In genomic region chr6:28250747-28251146, GRCh38 we compare ENCODE assay signal across 10 cellular contexts. TPM values are rescaled to one million over a fixed set of nuclear protein-coding genes. Genes with fewer than 3 reads are reported as not detected.
DNase-seq lines count a peak whose midpoint lies in the region; ATAC-seq, FAIRE-seq and TF ChIP-seq lines count a peak whose summit lies in the region.
"Had no signal": no experiment of that assay in that cellular context is flagged by ENCODE, and none has a peak within 500 bp of the region (broad histone marks: within the 10 kb centered on the region; RNA-seq: fewer than 3 reads in every experiment).

No MANE protein-coding gene starts in this region.

- no peak for DNase-seq in activated naive CD4-positive, alpha-beta T cell treated with anti-CD3 and anti-CD28 coated beads for 36 hours
- DNase-seq in activated naive CD4-positive, alpha-beta T cell treated with Interleukin-2 at 50 U/mL for 16 hours = no peak
- no peak for DNase-seq in keratinocyte (ENCODE audit: low read depth, low spot score)
- DNase-seq in thoracic aorta (ENCODE audit: low spot score) = no peak
- DNase-seq in SIG-M5 treated with dmso at 0.1 percent for 504 hours (lab: John Stamatoyannopoulos, UW; ENCODE audit: unreplicated experiment) = no peak
- no peak for DNase-seq in KG1 (lab: John Stamatoyannopoulos, UW)
- DNase-seq in cortex of kidney (lab: John Stamatoyannopoulos, UW) = no peak
- DNase-seq: Peyer's patch; stimulated activated CD8-positive, alpha-beta memory T cell treated with anti-CD3 and anti-CD28 coated beads, Interleukin-4, amount 100 ng/mL, for 48 hours had no signal

- H3K79me2 ChIP-seq in keratinocyte (ENCODE audit: control insufficient read depth, insufficient read depth, low read length) = peaks cover 14% of the 10 kb centered on the region

- ATAC-seq in activated T-helper 17 cell treated with anti-CD3 and anti-CD28 coated beads, Interleukin-2, amount 50 U/mL, for 72 hours (replicated peaks) = no peak
- ATAC-seq in thoracic aorta (ENCODE audit: insufficient number of reproducible peaks, low FRiP score, low read depth) = no peak

- H3K36me3 Mint-ChIP-seq in activated naive CD4-positive, alpha-beta T cell treated with anti-CD3 and anti-CD28 coated beads for 36 hours (ENCODE audit: low read depth) = peaks cover 17% of the 10 kb centered on the region
- H3K36me3 Mint-ChIP-seq in activated T-helper 17 cell treated with anti-CD3 and anti-CD28 coated beads, Interleukin-2, amount 50 U/mL, for 72 hours (ENCODE audit: low read depth) = peaks cover 30% of the 10 kb centered on the region

- H3K36me3 ChIP-seq in keratinocyte (ENCODE audit: control insufficient read depth in 2 of 2, extremely low read depth in 1 of 2, insufficient read depth in 2 of 2, low read length in 2 of 2) (peaks cover 0 to 7% of the 10 kb centered on the region in 2 experiments), thoracic aorta (peaks cover 11% of the 10 kb centered on the region)

- no peaks in the 10 kb centered on the region for H3K9me1 ChIP-seq in keratinocyte (ENCODE audit: control insufficient read depth, extremely low read depth, insufficient read depth, low read length)

- no peaks in the 10 kb centered on the region for H3K9me3 ChIP-seq in keratinocyte (ENCODE audit: control insufficient read depth, low read depth, low read length)
- H3K9me3 ChIP-seq in thoracic aorta = no peaks in the 10 kb centered on the region
- H3K9me3 ChIP-seq: Peyer's patch had no signal

- dilution Hi-C loops in keratinocyte (cut with MboI; ENCODE audit: extremely low pct_ligation_motif_present, low sequenced_read_pairs) = no loop called here

- intact Hi-C loops in activated naive CD4-positive, alpha-beta T cell treated with anti-CD3 and anti-CD28 coated beads for 36 hours (cut with micrococcal nuclease) = no loop called here

- H4K20me1 ChIP-seq in keratinocyte (ENCODE audit: control insufficient read depth, extremely low read depth, insufficient read depth, low read length) = no peaks in the 10 kb centered on the region

- H3K27me3 ChIP-seq in keratinocyte (ENCODE audit: control insufficient read depth, extremely low read depth, insufficient read depth, low read length) = no peaks in the 10 kb centered on the region
- H3K27me3 ChIP-seq in thoracic aorta (replicated peaks; ENCODE audit: insufficient read depth) = no peaks in the 10 kb centered on the region
- H3K27me3 ChIP-seq: Peyer's patch had no signal

- peak overlapping the region; percentile 80 for H3K4me2 ChIP-seq in keratinocyte (ENCODE audit: control insufficient read depth, extremely low read depth, insufficient read depth, low read depth, low read length)

- no peak overlapping the region for H3K27ac Mint-ChIP-seq in activated naive CD4-positive, alpha-beta T cell treated with anti-CD3 and anti-CD28 coated beads for 36 hours
- no peak overlapping the region for H3K27ac Mint-ChIP-seq in activated T-helper 17 cell treated with anti-CD3 and anti-CD28 coated beads, Interleukin-2, amount 50 U/mL, for 72 hours

- CTCF ChIA-PET in activated naive CD4-positive, alpha-beta T cell treated with anti-CD3 and anti-CD28 coated beads for 36 hours (lab: Charles Lee) = interaction anchor here (1.1 to 2.0 kb wide), 2 partner anchors 18 to 105 kb away, joined by 4 to 8 read pairs; no protein-coding TSS in a partner anchor

- no peak for FAIRE-seq in keratinocyte (lab: Jason Lieb, UNC)

- H3K9me3 Mint-ChIP-seq in activated naive CD4-positive, alpha-beta T cell treated with anti-CD3 and anti-CD28 coated beads for 36 hours = no peaks in the 10 kb centered on the region
- no peaks in the 10 kb centered on the region for H3K9me3 Mint-ChIP-seq in activated T-helper 17 cell treated with anti-CD3 and anti-CD28 coated beads, Interleukin-2, amount 50 U/mL, for 72 hours

- H3K4me3 ChIP-seq in keratinocyte (ENCODE audit: control insufficient read depth in 2 of 3, extremely low read depth in 1 of 3, insufficient read depth in 2 of 3, low read depth in 1 of 3, low read length in 3 of 3) (peak overlapping the region; percentile 84 to 92 (median 89)), thoracic aorta (peak overlapping the region; percentile 97)

- H3K27ac ChIP-seq in keratinocyte (ENCODE audit: control insufficient read depth, insufficient read depth, low read length) = no peak overlapping the region
- H3K27ac ChIP-seq in thoracic aorta = no peak overlapping the region

- peak overlapping the region; percentile 50 for H3K4me3 Mint-ChIP-seq in activated naive CD4-positive, alpha-beta T cell treated with anti-CD3 and anti-CD28 coated beads for 36 hours
- H3K4me3 Mint-ChIP-seq in activated T-helper 17 cell treated with anti-CD3 and anti-CD28 coated beads, Interleukin-2, amount 50 U/mL, for 72 hours = peak overlapping the region; percentile 99

- no peaks in the 10 kb centered on the region for H3K27me3 Mint-ChIP-seq in activated naive CD4-positive, alpha-beta T cell treated with anti-CD3 and anti-CD28 coated beads for 36 hours (ENCODE audit: low read depth)
- no peaks in the 10 kb centered on the region for H3K27me3 Mint-ChIP-seq in activated T-helper 17 cell treated with anti-CD3 and anti-CD28 coated beads, Interleukin-2, amount 50 U/mL, for 72 hours

- no peak overlapping the region for H3K9ac ChIP-seq in keratinocyte (ENCODE audit: control insufficient read depth, extremely low read depth, insufficient read depth, low read length)

- H3K4me1 ChIP-seq in keratinocyte (ENCODE audit: control insufficient read depth, extremely low read depth, insufficient read depth, low read length) (peaks cover 14% of the 10 kb centered on the region), thoracic aorta (ENCODE audit: control insufficient read depth in 1 of 2, low read depth in 2 of 2) (peaks cover 17 to 26% of the 10 kb centered on the region in 2 donors)

- no peak for TF ChIP-seq CTCF in keratinocyte (optimal IDR thresholded peaks at IDR 0.05 in 1 of 3, IDR thresholded peaks at IDR 0.05 in 1 of 3, conservative IDR thresholded peaks at IDR 0.05 in 1 of 3; ENCODE audit: extremely low read depth in 1 of 3, insufficient read depth in 2 of 3, low read length in 3 of 3)
- no peak for TF ChIP-seq CTCF in thoracic aorta (IDR thresholded peaks at IDR 0.05)

- H3K4me1 Mint-ChIP-seq in activated naive CD4-positive, alpha-beta T cell treated with anti-CD3 and anti-CD28 coated beads for 36 hours (ENCODE audit: low read depth) = peaks cover 23% of the 10 kb centered on the region
- H3K4me1 Mint-ChIP-seq in activated T-helper 17 cell treated with anti-CD3 and anti-CD28 coated beads, Interleukin-2, amount 50 U/mL, for 72 hours = peaks cover 16% of the 10 kb centered on the region

- H2AFZ ChIP-seq in keratinocyte (ENCODE audit: control insufficient read depth, low read length) = no peak overlapping the region

RNA-seq across cellular contexts. Expression of gene ZKSCAN4, which starts 1.3 kb away (rescaled TPM):
- 1 to 10 TPM; 3.5 TPM for total RNA-seq in activated naive CD4-positive, alpha-beta T cell treated with anti-CD3 and anti-CD28 coated beads for 36 hours
- total RNA-seq in activated T-helper 17 cell treated with anti-CD3 and anti-CD28 coated beads, Interleukin-2, amount 50 U/mL, for 72 hours = 1 to 10 TPM; 1.6 to 1.7 TPM
- polyA plus RNA-seq in keratinocyte = 2.6 to 3.5 TPM (median 2.9 TPM) in 3 replicates
- 0.69 TPM for polyA plus RNA-seq in keratinocyte (2011; ENCODE audit: low read depth)
- polyA plus RNA-seq in keratinocyte (2011; cell fraction: cytosol; rRNA removed) = 1.6 and 1.9 TPM in 2 replicates
- 3.5 and 3.8 TPM in 2 replicates for polyA plus RNA-seq in keratinocyte (2011; cell fraction: nucleus; rRNA removed)
- polyA plus RNA-seq in keratinocyte (2012; ENCODE audit: low replicate concordance) = 2.3 and 2.7 TPM in 2 replicates
- 0.56 to 3.2 TPM (median 2.8 TPM) in 3 replicates for polyA minus RNA-seq in keratinocyte
- polyA minus RNA-seq in keratinocyte (2011; cell fraction: cytosol; rRNA and poly(A)+ RNA removed) = 2.7 TPM
- 2.1 and 2.4 TPM in 2 replicates for polyA minus RNA-seq in keratinocyte (2011; cell fraction: nucleus; rRNA and poly(A)+ RNA removed)
- 1 to 10 TPM; 2.3 to 2.4 TPM for total RNA-seq in thoracic aorta

RNA-seq across cellular contexts. Expression of gene NKAPL, which starts 8.3 kb away (rescaled TPM):
- under 1 TPM in 1 of 2 experiments, not detected in 1; 0.12 TPM for total RNA-seq in activated naive CD4-positive, alpha-beta T cell treated with anti-CD3 and anti-CD28 coated beads for 36 hours
- total RNA-seq in activated T-helper 17 cell treated with anti-CD3 and anti-CD28 coated beads, Interleukin-2, amount 50 U/mL, for 72 hours = under 1 TPM in 1 of 2 donors, not detected in 1; 0.21 TPM
- 0.25 to 0.35 TPM (median 0.31 TPM) in 3 replicates for polyA plus RNA-seq in keratinocyte
- 1.6 TPM for polyA plus RNA-seq in keratinocyte (2011; ENCODE audit: low read depth)
- 0.40 and 0.48 TPM in 2 replicates for polyA plus RNA-seq in keratinocyte (2011; cell fraction: cytosol; rRNA removed)
- polyA plus RNA-seq in keratinocyte (2011; cell fraction: nucleus; rRNA removed) = 0.29 and 0.59 TPM in 2 replicates
- 0.47 and 1.0 TPM in 2 replicates for polyA plus RNA-seq in keratinocyte (2012; ENCODE audit: low replicate concordance)
- 0.56 TPM in 1 of 3 replicates, not detected in the others for polyA minus RNA-seq in keratinocyte
- not detected for polyA minus RNA-seq in keratinocyte (2011; cell fraction: cytosol; rRNA and poly(A)+ RNA removed)
- 0.32 TPM in 1 of 2 replicates, not detected in the other for polyA minus RNA-seq in keratinocyte (2011; cell fraction: nucleus; rRNA and poly(A)+ RNA removed)
- total RNA-seq in thoracic aorta = 1 to 10 TPM in 1 of 2 donors, under 1 TPM in 1; 0.49 to 1.1 TPM
- total RNA-seq: Peyer's patch had no signal

RNA-seq across cellular contexts. Expression of gene ZSCAN26, which starts 16.2 kb away (rescaled TPM):
- total RNA-seq in activated naive CD4-positive, alpha-beta T cell treated with anti-CD3 and anti-CD28 coated beads for 36 hours = 1 to 10 TPM; 2.7 to 3.8 TPM
- 1 to 10 TPM; 3.3 to 4.3 TPM for total RNA-seq in activated T-helper 17 cell treated with anti-CD3 and anti-CD28 coated beads, Interleukin-2, amount 50 U/mL, for 72 hours
- 7.2 to 9.8 TPM (median 7.3 TPM) in 3 replicates for polyA plus RNA-seq in keratinocyte
- polyA plus RNA-seq in keratinocyte (2011; ENCODE audit: low read depth) = 2.3 TPM
- polyA plus RNA-seq in keratinocyte (2011; cell fraction: cytosol; rRNA removed) = 4.4 and 7.4 TPM in 2 replicates
- polyA plus RNA-seq in keratinocyte (2011; cell fraction: nucleus; rRNA removed) = 11.7 and 15.2 TPM in 2 replicates
- polyA plus RNA-seq in keratinocyte (2012; ENCODE audit: low replicate concordance) = 3.9 and 4.9 TPM in 2 replicates
- 2.4 to 9.2 TPM (median 5.7 TPM) in 3 replicates for polyA minus RNA-seq in keratinocyte
- polyA minus RNA-seq in keratinocyte (2011; cell fraction: cytosol; rRNA and poly(A)+ RNA removed) = 4.2 TPM
- 4.3 and 6.1 TPM in 2 replicates for polyA minus RNA-seq in keratinocyte (2011; cell fraction: nucleus; rRNA and poly(A)+ RNA removed)
- total RNA-seq in thoracic aorta = 10 to 100 TPM; 25.7 to 45.0 TPM

RNA-seq across cellular contexts. Expression of gene ZSCAN9, which starts 25.7 kb away (rescaled TPM):
- under 1 TPM; 0.74 to 0.88 TPM for total RNA-seq in activated naive CD4-positive, alpha-beta T cell treated with anti-CD3 and anti-CD28 coated beads for 36 hours
- 1 to 10 TPM; 1.0 to 1.8 TPM for total RNA-seq in activated T-helper 17 cell treated with anti-CD3 and anti-CD28 coated beads, Interleukin-2, amount 50 U/mL, for 72 hours
- 8.3 to 15.9 TPM (median 12.0 TPM) in 3 replicates for polyA plus RNA-seq in keratinocyte
- polyA plus RNA-seq in keratinocyte (2011; ENCODE audit: low read depth) = 8.0 TPM
- 4.6 and 8.4 TPM in 2 replicates for polyA plus RNA-seq in keratinocyte (2011; cell fraction: cytosol; rRNA removed)
- 29.4 and 36.9 TPM in 2 replicates for polyA plus RNA-seq in keratinocyte (2011; cell fraction: nucleus; rRNA removed)
- polyA plus RNA-seq in keratinocyte (2012; ENCODE audit: low replicate concordance) = 4.9 and 12.9 TPM in 2 replicates
- 2.2 to 11.5 TPM (median 11.2 TPM) in 3 replicates for polyA minus RNA-seq in keratinocyte
- polyA minus RNA-seq in keratinocyte (2011; cell fraction: cytosol; rRNA and poly(A)+ RNA removed) = 4.6 TPM
- polyA minus RNA-seq in keratinocyte (2011; cell fraction: nucleus; rRNA and poly(A)+ RNA removed) = 9.9 and 12.6 TPM in 2 replicates
- 10 to 100 TPM; 11.6 to 29.0 TPM for total RNA-seq in thoracic aorta

RNA-seq across cellular contexts. Expression of gene PGBD1, which starts 30.6 kb away (rescaled TPM):
- under 1 TPM; 0.64 to 0.69 TPM for total RNA-seq in activated naive CD4-positive, alpha-beta T cell treated with anti-CD3 and anti-CD28 coated beads for 36 hours
- under 1 TPM; 0.64 to 0.76 TPM for total RNA-seq in activated T-helper 17 cell treated with anti-CD3 and anti-CD28 coated beads, Interleukin-2, amount 50 U/mL, for 72 hours
- polyA plus RNA-seq in keratinocyte = 2.1 to 3.6 TPM (median 3.1 TPM) in 3 replicates
- polyA plus RNA-seq in keratinocyte (2011; ENCODE audit: low read depth) = 2.0 TPM
- polyA plus RNA-seq in keratinocyte (2011; cell fraction: cytosol; rRNA removed) = 1.9 and 2.6 TPM in 2 replicates
- polyA plus RNA-seq in keratinocyte (2011; cell fraction: nucleus; rRNA removed) = 3.6 and 3.7 TPM in 2 replicates
- 1.4 and 3.3 TPM in 2 replicates for polyA plus RNA-seq in keratinocyte (2012; ENCODE audit: low replicate concordance)
- polyA minus RNA-seq in keratinocyte = 0.52 to 2.1 TPM (median 2.1 TPM) in 3 replicates
- 3.3 TPM for polyA minus RNA-seq in keratinocyte (2011; cell fraction: cytosol; rRNA and poly(A)+ RNA removed)
- 2.2 and 2.3 TPM in 2 replicates for polyA minus RNA-seq in keratinocyte (2011; cell fraction: nucleus; rRNA and poly(A)+ RNA removed)
- total RNA-seq in thoracic aorta = 1 to 10 TPM; 7.3 to 8.3 TPM

Comparison
In these comparisons a context has a peak if more than half of its experiments do, and no peak if none do; other contexts are left out.
1. RNA of gene ZSCAN26, which starts 16.2 kb away (total RNA-seq): 25.7 to 45.0 TPM in thoracic aorta; 3.3 to 4.3 TPM in activated T-helper 17 cell treated with anti-CD3 and anti-CD28 coated beads, Interleukin-2, amount 50 U/mL, for 72 hours and 2.7 to 3.8 TPM in activated naive CD4-positive, alpha-beta T cell treated with anti-CD3 and anti-CD28 coated beads for 36 hours; every median in the first group is over 4 times any median in the second.